ENCODE assay signal across 8 cellular contexts in genomic region chr12:47705239-47705570, GRCh38. TPM values are rescaled to one million over a fixed set of nuclear protein-coding genes. Genes with fewer than 3 reads are reported as not detected.
DNase-seq lines count a peak whose midpoint lies in the region; ATAC-seq and TF ChIP-seq lines count a peak whose summit lies in the region.

No MANE protein-coding gene starts in this region.

- ATAC-seq in HG02943 (IDR thresholded peaks at IDR 0.05; ENCODE audit: low read depth, unreplicated experiment) (peak; percentile 6), HG03439 (IDR thresholded peaks at IDR 0.05; ENCODE audit: unreplicated experiment) (no peak)

- H3K27ac Mint-ChIP-seq in activated T-helper 1 cell treated with anti-CD3 and anti-CD28 coated beads, Interleukin-12 subunit alpha, Interleukin-12 subunit beta, Interleukin-2, Interleukin-4 antibody, amounts not matched to agents 30 ng/mL and 10 ng/mL and 1 ng/mL, durations not matched to agents 14 hours and 24 hours and 36 hours, result peak overlapping the region; percentile 91

- no peaks in the 10 kb centered on the region for H3K9me3 ChIP-seq in iPS-18a (ENCODE audit: control insufficient read depth, low read depth, low read length)
- no peaks in the 10 kb centered on the region for H3K9me3 ChIP-seq in stomach

- no peak for TF ChIP-seq CTCF in stomach (IDR thresholded peaks at IDR 0.05)

- intact Hi-C loops in activated T-helper 1 cell treated with anti-CD3 and anti-CD28 coated beads, Interleukin-12 subunit alpha, Interleukin-12 subunit beta, Interleukin-2, Interleukin-4 antibody, amounts not matched to agents 30 ng/mL and 10 ng/mL and 1 ng/mL, durations not matched to agents 14 hours and 24 hours and 36 hours (cut with micrococcal nuclease), result loop anchor here (5.0 to 10.0 kb wide), 7 partner anchors 197 to 1713 kb away; partner anchors contain the start of genes CCDC184, CCNT1, SCAF11 and SLC38A2
- intact Hi-C loops in stomach (cut with DNase I; ENCODE audit: low total_unique reads), result no loop called here

- peak overlapping the region; percentile 80 for H3K9ac ChIP-seq in iPS-18a (ENCODE audit: low read length)

- peaks cover 58% of the 10 kb centered on the region for H3K4me1 Mint-ChIP-seq in activated T-helper 1 cell treated with anti-CD3 and anti-CD28 coated beads, Interleukin-12 subunit alpha, Interleukin-12 subunit beta, Interleukin-2, Interleukin-4 antibody, amounts not matched to agents 30 ng/mL and 10 ng/mL and 1 ng/mL, durations not matched to agents 14 hours and 24 hours and 36 hours (ENCODE audit: low read depth)

- WGBS in stomach, 5 donors, result 0 to 2% (median 1%) methylated on average over 9 of the region's 9 CpGs

- peak overlapping the region; percentile 97 for H3K4me3 Mint-ChIP-seq in activated T-helper 1 cell treated with anti-CD3 and anti-CD28 coated beads, Interleukin-12 subunit alpha, Interleukin-12 subunit beta, Interleukin-2, Interleukin-4 antibody, amounts not matched to agents 30 ng/mL and 10 ng/mL and 1 ng/mL, durations not matched to agents 14 hours and 24 hours and 36 hours

- no peaks in the 10 kb centered on the region for H3K9me3 Mint-ChIP-seq in activated T-helper 1 cell treated with anti-CD3 and anti-CD28 coated beads, Interleukin-12 subunit alpha, Interleukin-12 subunit beta, Interleukin-2, Interleukin-4 antibody, amounts not matched to agents 30 ng/mL and 10 ng/mL and 1 ng/mL, durations not matched to agents 14 hours and 24 hours and 36 hours

- H3K4me3 ChIP-seq in iPS-18a (ENCODE audit: low read length) (peak overlapping the region; percentile 66), stomach (peak overlapping the region; percentile 66 to 100 (median 83))

- H3K4me1 ChIP-seq in iPS-18a (ENCODE audit: control insufficient read depth, low read depth, low read length) (peaks cover 7% of the 10 kb centered on the region), stomach (peaks cover 7 to 46% (median 32%) of the 10 kb centered on the region in 4 donors)

- no peaks in the 10 kb centered on the region for H3K27me3 ChIP-seq in iPS-18a (ENCODE audit: control insufficient read depth, insufficient read depth, low read length)
- H3K27me3 ChIP-seq in stomach, result no peaks in the 10 kb centered on the region

- DNase-seq in activated T-helper 1 cell treated with anti-CD3 and anti-CD28 coated beads, Interleukin-12 subunit alpha, Interleukin-12 subunit beta, Interleukin-2, Interleukin-4 antibody, amounts not matched to agents 30 ng/mL and 10 ng/mL and 1 ng/mL, durations not matched to agents 14 hours and 24 hours and 36 hours (ENCODE audit: low spot score), result no peak
- DNase-seq in stomach (no peak), NCI-H2171 treated with DMSO at 0.1 percent for 48 hours (lab: John Stamatoyannopoulos, UW) (no peak), SW 1271 (lab: John Stamatoyannopoulos, UW) (no peak), amniotic stem cell (lab: John Stamatoyannopoulos, UW) (no peak)

- peaks cover 18% of the 10 kb centered on the region for H3K36me3 Mint-ChIP-seq in activated T-helper 1 cell treated with anti-CD3 and anti-CD28 coated beads, Interleukin-12 subunit alpha, Interleukin-12 subunit beta, Interleukin-2, Interleukin-4 antibody, amounts not matched to agents 30 ng/mL and 10 ng/mL and 1 ng/mL, durations not matched to agents 14 hours and 24 hours and 36 hours (ENCODE audit: low read depth)

- TF ChIP-seq EP300 in stomach (IDR thresholded peaks at IDR 0.05), result no peak

- no peak for TF ChIP-seq POLR2A in stomach (IDR thresholded peaks at IDR 0.05)

- no peaks in the 10 kb centered on the region for H3K27me3 Mint-ChIP-seq in activated T-helper 1 cell treated with anti-CD3 and anti-CD28 coated beads, Interleukin-12 subunit alpha, Interleukin-12 subunit beta, Interleukin-2, Interleukin-4 antibody, amounts not matched to agents 30 ng/mL and 10 ng/mL and 1 ng/mL, durations not matched to agents 14 hours and 24 hours and 36 hours (ENCODE audit: insufficient read depth)

- H3K27ac ChIP-seq in iPS-18a (ENCODE audit: low read length) (no peak overlapping the region), stomach (peak overlapping the region; percentile 89 to 96 (median 92))

- H3K36me3 ChIP-seq in iPS-18a (ENCODE audit: control insufficient read depth, low read depth, low read length) (peaks cover 12% of the 10 kb centered on the region), stomach (peaks cover 0 to 12% (median 10%) of the 10 kb centered on the region in 4 donors)

RNA-seq across cellular contexts. Expression of gene RPAP3, which starts 0.6 kb away (rescaled TPM):
- 61.2 and 64.9 TPM in 2 replicates for total RNA-seq in activated T-helper 1 cell treated with anti-CD3 and anti-CD28 coated beads, Interleukin-12 subunit alpha, Interleukin-12 subunit beta, Interleukin-2, Interleukin-4 antibody, amounts not matched to agents 30 ng/mL and 10 ng/mL and 1 ng/mL, durations not matched to agents 14 hours and 24 hours and 36 hours
- total RNA-seq in stomach, result 10 to 100 TPM in 4 of 5 donors, 1 to 10 TPM in 1; 3.5 to 47.4 (median 17.3) TPM
- polyA plus RNA-seq in stomach, result 10 to 100 TPM in 1 of 3 donors, 1 to 10 TPM in 2; 7.9 to 10.8 (median 8.5) TPM

RNA-seq across cellular contexts. Expression of gene ENDOU, which starts 20.1 kb away (rescaled TPM):
- not detected in 2 replicates for total RNA-seq in activated T-helper 1 cell treated with anti-CD3 and anti-CD28 coated beads, Interleukin-12 subunit alpha, Interleukin-12 subunit beta, Interleukin-2, Interleukin-4 antibody, amounts not matched to agents 30 ng/mL and 10 ng/mL and 1 ng/mL, durations not matched to agents 14 hours and 24 hours and 36 hours
- total RNA-seq in stomach, result 1 to 10 TPM in 1 of 5 donors, not detected in 4; 1.8 TPM
- polyA plus RNA-seq in stomach, result 1 to 10 TPM in 1 of 3 donors, not detected in 2; 7.6 TPM

RNA-seq across cellular contexts. Expression of gene RAPGEF3, which starts 53.5 kb away (rescaled TPM):
- total RNA-seq in activated T-helper 1 cell treated with anti-CD3 and anti-CD28 coated beads, Interleukin-12 subunit alpha, Interleukin-12 subunit beta, Interleukin-2, Interleukin-4 antibody, amounts not matched to agents 30 ng/mL and 10 ng/mL and 1 ng/mL, durations not matched to agents 14 hours and 24 hours and 36 hours, result 4.7 and 6.5 TPM in 2 replicates
- total RNA-seq in stomach, result 100 to 1,000 TPM in 1 of 5 donors, 10 to 100 TPM in 4; 15.9 to 114 (median 25.0) TPM
- polyA plus RNA-seq in stomach, result 10 to 100 TPM; 21.2 to 33.1 (median 22.9) TPM
